ENCODE assay signal across 8 cellular contexts in the genomic region with DNA sequence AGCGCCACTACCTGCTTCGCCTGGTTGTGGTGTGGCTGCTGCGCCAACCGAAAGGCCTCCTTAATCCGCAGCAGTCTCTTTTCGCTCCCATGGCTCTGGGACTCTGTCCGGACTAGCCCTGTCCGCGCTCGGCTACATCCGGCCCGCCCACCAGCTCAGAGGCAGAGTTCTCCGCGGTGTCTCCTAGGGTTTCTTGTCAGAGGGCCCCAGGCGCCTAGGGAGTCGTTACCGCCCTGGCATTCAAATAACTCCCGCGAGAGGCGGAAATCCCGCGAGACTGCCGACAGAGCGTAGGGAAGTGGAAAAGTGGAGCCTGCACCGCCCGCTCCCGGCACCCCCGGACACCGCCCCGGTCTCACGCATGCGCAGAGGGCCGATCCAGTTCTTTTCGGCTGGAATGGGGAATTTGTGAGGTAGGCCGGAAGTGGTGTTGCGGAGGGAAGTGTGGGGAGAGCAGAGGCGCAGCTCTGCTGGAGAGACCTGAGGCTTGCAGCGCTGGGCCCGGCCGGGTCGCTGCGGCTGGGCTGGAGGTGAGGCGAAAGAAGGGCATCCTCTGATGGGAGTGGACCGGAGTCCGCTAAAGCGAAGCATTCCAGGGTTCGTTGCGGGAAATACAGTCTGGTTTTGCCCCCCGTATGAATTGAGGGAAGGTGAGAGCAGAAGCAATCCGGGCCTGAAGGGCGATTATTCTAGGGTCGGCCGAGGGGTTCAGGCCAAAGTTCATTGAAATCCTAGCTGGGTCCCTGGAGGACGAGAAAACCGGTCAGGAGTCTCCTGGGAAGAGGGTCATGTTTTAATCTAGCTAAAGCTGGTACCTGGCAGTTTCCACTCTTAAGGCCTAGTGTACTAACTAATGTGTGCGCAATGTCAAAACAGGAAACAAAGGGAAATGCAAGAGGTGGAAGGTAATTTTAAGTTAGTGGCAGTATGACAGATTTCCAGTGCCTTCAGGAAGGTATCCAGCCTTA. TPM values are rescaled to one million over a fixed set of nuclear protein-coding genes. Genes with fewer than 3 reads are reported as not detected.
A peak's percentile ranks its signal among the peaks of the same experiment; 100 is the strongest.
DNase-seq lines count a peak whose midpoint lies in the region; ATAC-seq and TF ChIP-seq lines count a peak whose summit lies in the region.

A gene (plus strand): TSS at position 456 of the 968 bp plus-strand sequence. CDS start 5,151 bp downstream, outside the sequence.

- H3K27ac Mint-ChIP-seq in HFFc6, result peak within 1 kb of the TSS; percentile 98
- H3K27ac Mint-ChIP-seq in activated naive CD4-positive, alpha-beta T cell treated with anti-CD3 and anti-CD28 coated beads, Interleukin-2, amount 10 ng/mL, durations not matched to agents 7 days and 5 days, result peak within 1 kb of the TSS; percentile 95

- H3K27me3 ChIP-seq in gastroesophageal sphincter (no peaks in the 10 kb centered on the region), neutrophil (no peaks in the 10 kb centered on the region)

- CTCF ChIA-PET in activated naive CD4-positive, alpha-beta T cell treated with anti-CD3 and anti-CD28 coated beads, Interleukin-2, amount 10 ng/mL, durations not matched to agents 7 days and 5 days (lab: Charles Lee), result interaction anchor here (1.4 to 2.3 kb wide), 2 partner anchors 26 to 201 kb away, joined by 4 to 7 read pairs; a partner anchor contains a TSS

- peaks cover 24% of the 10 kb centered on the region; the same call in 1 of the 2 replicates for H3K36me3 ChIP-seq in SK-N-MC (ENCODE audit: insufficient read depth, low read length)
- H3K36me3 ChIP-seq in gastroesophageal sphincter, result peaks cover 0 to 17% of the 10 kb centered on the region in 2 donors
- peaks cover 6% of the 10 kb centered on the region for H3K36me3 ChIP-seq in neutrophil

- TF ChIP-seq CTCF in HFFc6 (IDR thresholded peaks at IDR 0.05), result peak; percentile 28; the same call in 1 of the 2 replicates
- no peak for TF ChIP-seq CTCF in NB4 (IDR thresholded peaks at IDR 0.05; ENCODE audit: low read depth, low read length)
- peak in 3 of 4 experiments; percentile 36 to 59 (median 47) for TF ChIP-seq CTCF in gastroesophageal sphincter (IDR thresholded peaks at IDR 0.05)
- TF ChIP-seq CTCF in neutrophil (IDR thresholded peaks at IDR 0.05), result peak; percentile 56

- DNase-seq in GM04503 (ENCODE audit: low read depth), result peak; percentile 89
- peak; percentile 98 for DNase-seq in HFFc6
- DNase-seq in NB4 (ENCODE audit: low read depth), result peak; percentile 100
- peak; percentile 82 for DNase-seq in SK-N-MC (ENCODE audit: low read depth, low spot score)
- peak; percentile 99 for DNase-seq in activated naive CD4-positive, alpha-beta T cell treated with anti-CD3 and anti-CD28 coated beads, Interleukin-2, amount 10 ng/mL, durations not matched to agents 7 days and 5 days
- DNase-seq in substantia nigra (lab: John Stamatoyannopoulos, UW), result peak; percentile 86 to 99 (median 97)

- H3K9me3 Mint-ChIP-seq in HFFc6, result peaks cover 4% of the 10 kb centered on the region; the same call in 1 of the 2 replicates
- no peaks in the 10 kb centered on the region for H3K9me3 Mint-ChIP-seq in activated naive CD4-positive, alpha-beta T cell treated with anti-CD3 and anti-CD28 coated beads, Interleukin-2, amount 10 ng/mL, durations not matched to agents 7 days and 5 days

- WGBS in gastroesophageal sphincter (ENCODE audit: low coverage in 1 of 2), 2 donors, result 0% methylated on average over 5 to 13 of the region's 56 CpGs

- peaks cover 54% of the 10 kb centered on the region for H3K36me3 Mint-ChIP-seq in HFFc6 (ENCODE audit: low read depth)
- H3K36me3 Mint-ChIP-seq in activated naive CD4-positive, alpha-beta T cell treated with anti-CD3 and anti-CD28 coated beads, Interleukin-2, amount 10 ng/mL, durations not matched to agents 7 days and 5 days, result peaks cover 37% of the 10 kb centered on the region

- TF ChIP-seq EP300 in gastroesophageal sphincter (IDR thresholded peaks at IDR 0.05), result no peak

- H3K27ac ChIP-seq in SK-N-MC, result peak within 1 kb of the TSS; percentile 70
- peak within 1 kb of the TSS; percentile 93 to 99 (median 95) for H3K27ac ChIP-seq in gastroesophageal sphincter
- H3K27ac ChIP-seq in neutrophil, result peak within 1 kb of the TSS; percentile 91
- peak within 1 kb of the TSS; percentile 93 for H3K27ac ChIP-seq in substantia nigra (ENCODE audit: low read depth, low read length, poor library complexity, severe bottlenecking)

- TF ChIP-seq POLR2A in NB4 (IDR thresholded peaks at IDR 0.05; ENCODE audit: extremely low read depth, insufficient read length) (peak; percentile 75), gastroesophageal sphincter (IDR thresholded peaks at IDR 0.05) (peak; percentile 79 to 81)

- peaks cover 69% of the 10 kb centered on the region for H3K4me1 Mint-ChIP-seq in HFFc6 (ENCODE audit: low read depth)
- peaks cover 51% of the 10 kb centered on the region for H3K4me1 Mint-ChIP-seq in activated naive CD4-positive, alpha-beta T cell treated with anti-CD3 and anti-CD28 coated beads, Interleukin-2, amount 10 ng/mL, durations not matched to agents 7 days and 5 days

- H3K9ac ChIP-seq in SK-N-MC (ENCODE audit: insufficient read length), result peak within 1 kb of the TSS; percentile 97

- peak; percentile 100 for ATAC-seq in gastroesophageal sphincter

- peak within 1 kb of the TSS; percentile 98 for H3K4me3 Mint-ChIP-seq in HFFc6
- peak within 1 kb of the TSS; percentile 94 for H3K4me3 Mint-ChIP-seq in activated naive CD4-positive, alpha-beta T cell treated with anti-CD3 and anti-CD28 coated beads, Interleukin-2, amount 10 ng/mL, durations not matched to agents 7 days and 5 days

- H3K27me3 Mint-ChIP-seq in HFFc6 (ENCODE audit: insufficient read depth), result no peaks in the 10 kb centered on the region
- peaks cover 3% of the 10 kb centered on the region for H3K27me3 Mint-ChIP-seq in activated naive CD4-positive, alpha-beta T cell treated with anti-CD3 and anti-CD28 coated beads, Interleukin-2, amount 10 ng/mL, durations not matched to agents 7 days and 5 days

- H3K4me1 ChIP-seq in gastroesophageal sphincter, result peaks cover 4 to 33% (median 7%) of the 10 kb centered on the region in 3 donors
- H3K4me1 ChIP-seq in neutrophil (ENCODE audit: control insufficient read depth in 1 of 2, insufficient read depth in 1 of 2, low read depth in 1 of 2, low read length in 1 of 2), result peaks cover 98 to 99% of the 10 kb centered on the region in 2 experiments

- H3K4me3 ChIP-seq in NB4 (ENCODE audit: low read depth, low read length), result peak within 1 kb of the TSS; percentile 90
- peak within 1 kb of the TSS; percentile 91 for H3K4me3 ChIP-seq in SK-N-MC
- peak within 1 kb of the TSS; percentile 79 to 99 for H3K4me3 ChIP-seq in gastroesophageal sphincter
- H3K4me3 ChIP-seq in neutrophil (ENCODE audit: low read depth in 1 of 2, low read length in 1 of 2), result peak within 1 kb of the TSS; percentile 89 to 98

- H3K9me3 ChIP-seq in SK-N-MC (ENCODE audit: low read depth, low read length) (no peaks in the 10 kb centered on the region), gastroesophageal sphincter (no peaks in the 10 kb centered on the region), neutrophil (no peaks in the 10 kb centered on the region)

RNA-seq across cellular contexts. Expression of the gene that starts here (rescaled TPM):
- total RNA-seq in HFFc6 (2021; fragmentation: NEBNext Ultra II Directional; extraction: Animal tissue kit (Norgen Biotek cat#: 25700)), result 10 to 100 TPM; 26.0 to 36.2 (median 34.3) TPM
- 10 to 100 TPM; 54.1 to 97.4 (median 72.7) TPM for total RNA-seq in gastroesophageal sphincter

Comparison
In these comparisons a context has a peak if more than half of its experiments do, and no peak if none do; other contexts are left out.
1. Peak in every context shown above with its lines: DNase-seq, ATAC-seq, H3K4me3 ChIP-seq and H3K27ac ChIP-seq.